Comparison of ENCODE assay signal across 7 cellular contexts in the genomic region with DNA sequence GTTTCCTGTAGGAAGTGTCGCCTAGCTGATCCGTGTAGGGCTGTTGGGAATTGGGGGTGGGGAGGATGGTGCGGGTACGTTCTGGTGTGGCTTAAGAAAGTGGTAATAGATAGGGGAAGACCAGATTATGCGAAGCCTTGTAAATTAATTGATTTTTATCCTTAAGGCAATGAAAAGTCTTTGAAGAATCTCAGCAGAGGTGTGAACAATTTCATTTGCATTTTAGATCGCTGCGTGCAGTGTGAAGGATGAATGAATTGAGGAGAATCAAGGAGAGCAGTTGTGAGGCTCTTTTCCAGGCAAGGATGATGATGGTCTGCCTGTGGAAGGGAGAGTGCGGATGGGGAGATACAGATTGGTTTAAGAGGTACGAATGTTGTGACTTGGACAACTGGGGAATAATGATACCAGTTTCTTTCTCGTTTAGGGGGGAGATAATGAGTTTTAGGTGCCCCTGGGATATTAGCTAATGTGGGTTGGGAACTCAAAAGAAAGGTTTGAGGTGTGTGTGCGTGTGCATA. TPM values are rescaled to one million over a fixed set of nuclear protein-coding genes. Genes with fewer than 3 reads are reported as not detected.
DNase-seq lines count a peak whose midpoint lies in the region; ATAC-seq, FAIRE-seq and TF ChIP-seq lines count a peak whose summit lies in the region.

No MANE protein-coding gene starts in this region.

- FAIRE-seq in D721Med (lab: Jason Lieb, UNC), result no peak

- POLR2A ChIA-PET in OCI-LY7 (lab: Charles Lee), result interaction anchor here (0.5 to 2.0 kb wide), 7 partner anchors 12 to 142 kb away, joined by 3 to 10 read pairs (median 3); a partner anchor contains a TSS

- H3K9me3 ChIP-seq in OCI-LY7 (ENCODE audit: low read length) (no peaks in the 10 kb centered on the region), stomach smooth muscle (ENCODE audit: control insufficient read depth in 2 of 2, low read length in 2 of 2) (no peaks in the 10 kb centered on the region)

- BruUV-seq in OCI-LY7 (replicated peaks; lab: Mats Ljungman, UMichigan), result TSS peak; percentile 68

- H3K79me2 ChIP-seq in OCI-LY7 (ENCODE audit: insufficient read depth, low read depth, low read length), result peaks cover 28% of the 10 kb centered on the region; the same call in 1 of the 2 replicates

- DNase-seq in OCI-LY7 (ENCODE audit: low spot score) (no peak), foreskin keratinocyte (no peak), DMS 273 (lab: John Stamatoyannopoulos, UW; ENCODE audit: unreplicated experiment) (no peak), hippocampal formation (lab: John Stamatoyannopoulos, UW) (no peak), D721Med (ENCODE audit: insufficient read length, low spot score) (no peak)

- H3K27ac ChIP-seq in OCI-LY7 (ENCODE audit: low read depth, low read length, poor library complexity, severe bottlenecking) (peak overlapping the region; percentile 70), foreskin keratinocyte (peak overlapping the region; percentile 97), stomach smooth muscle (ENCODE audit: low read length) (peak overlapping the region; percentile 93)

- H3K4me1 ChIP-seq in OCI-LY7 (ENCODE audit: insufficient read depth, low read length, poor library complexity, severe bottlenecking) (peaks cover 34% of the 10 kb centered on the region), foreskin keratinocyte (peaks cover 10% of the 10 kb centered on the region), stomach smooth muscle (ENCODE audit: control insufficient read depth, insufficient read depth, low read length) (peaks cover 14% of the 10 kb centered on the region)

- intact Hi-C loops in OCI-LY7 (cut with micrococcal nuclease; ENCODE audit: unreplicated experiment), result no loop called here

- CTCF ChIA-PET in OCI-LY7 (lab: Charles Lee; ENCODE audit: unreplicated experiment), result interaction anchor here (0.6 to 1.4 kb wide), 5 partner anchors 16 to 1001 kb away, joined by 3 to 4 read pairs (median 3); a partner anchor contains a TSS

- H3K27me3 ChIP-seq in foreskin keratinocyte (no peaks in the 10 kb centered on the region), stomach smooth muscle (ENCODE audit: control insufficient read depth in 1 of 2, insufficient read depth in 2 of 2, low read length in 2 of 2) (no peaks in the 10 kb centered on the region)

- H4K20me1 ChIP-seq in OCI-LY7 (ENCODE audit: insufficient read depth, low read length), result no peaks in the 10 kb centered on the region

- H3K4me3 ChIP-seq in OCI-LY7 (ENCODE audit: low read depth, low read length, poor library complexity, severe bottlenecking) (peak overlapping the region; percentile 86), stomach smooth muscle (ENCODE audit: low read length in 2 of 2) (peak overlapping the region; percentile 88 to 99)

- H3K9ac ChIP-seq in stomach smooth muscle (ENCODE audit: low read length in 2 of 2), result peak overlapping the region; percentile 89 to 98

- ATAC-seq in GM21825 (IDR thresholded peaks at IDR 0.05; ENCODE audit: unreplicated experiment) (peak; percentile 14), foreskin keratinocyte (peak; percentile 9)

- peak overlapping the region; percentile 93 for H2AFZ ChIP-seq in OCI-LY7 (ENCODE audit: low read length)

- peak overlapping the region; percentile 85 for H3K4me2 ChIP-seq in OCI-LY7 (ENCODE audit: low read length)

- H3K9me2 ChIP-seq in OCI-LY7 (ENCODE audit: insufficient read depth, low read length), result no peaks in the 10 kb centered on the region

- H3K36me3 ChIP-seq in OCI-LY7 (ENCODE audit: insufficient read depth, low read length) (peaks cover 25% of the 10 kb centered on the region), stomach smooth muscle (ENCODE audit: control insufficient read depth in 2 of 2, insufficient read depth in 2 of 2, low read length in 2 of 2) (peaks cover 10 to 11% of the 10 kb centered on the region in 2 donors)

- TF ChIP-seq CTCF in OCI-LY7 (conservative IDR thresholded peaks at IDR 0.05; ENCODE audit: low read length) (no peak), foreskin keratinocyte (conservative IDR thresholded peaks at IDR 0.05) (no peak), D721Med (IDR thresholded peaks at IDR 0.05; ENCODE audit: insufficient read depth, missing control alignments) (no peak)

RNA-seq across cellular contexts. Expression of a gene that starts 0.8 kb away (rescaled TPM):
- 21.1 and 28.5 TPM in 2 replicates for total RNA-seq in OCI-LY7 (2014; rRNA removed; shearing (Covaris generic))
- total RNA-seq in OCI-LY7 (2022), result 36.9 and 41.9 TPM in 2 replicates
- total RNA-seq in foreskin keratinocyte, result 28.0 and 30.4 TPM in 2 replicates
- 32.5 and 33.5 TPM in 2 replicates for polyA plus RNA-seq in foreskin keratinocyte

RNA-seq across cellular contexts. Expression of a gene that starts 15.4 kb away (rescaled TPM):
- 30.2 and 42.7 TPM in 2 replicates for total RNA-seq in OCI-LY7 (2014; rRNA removed; shearing (Covaris generic))
- total RNA-seq in OCI-LY7 (2022), result 46.5 and 53.1 TPM in 2 replicates
- total RNA-seq in foreskin keratinocyte, result 40.5 and 45.9 TPM in 2 replicates
- 46.1 and 46.3 TPM in 2 replicates for polyA plus RNA-seq in foreskin keratinocyte

RNA-seq across cellular contexts. Expression of a gene that starts 15.4 kb away (rescaled TPM):
- 52.7 and 55.6 TPM in 2 replicates for total RNA-seq in OCI-LY7 (2014; rRNA removed; shearing (Covaris generic))
- total RNA-seq in OCI-LY7 (2022) (79.5 and 95.3 TPM in 2 replicates), foreskin keratinocyte (105 and 127 TPM in 2 replicates)
- polyA plus RNA-seq in foreskin keratinocyte, result 251 and 255 TPM in 2 replicates

RNA-seq across cellular contexts. Expression of a gene that starts 20.5 kb away (rescaled TPM):
- 61.2 and 87.7 TPM in 2 replicates for total RNA-seq in OCI-LY7 (2014; rRNA removed; shearing (Covaris generic))
- total RNA-seq in OCI-LY7 (2022) (79.4 and 80.9 TPM in 2 replicates), foreskin keratinocyte (53.2 and 53.6 TPM in 2 replicates)
- 69.9 and 74.7 TPM in 2 replicates for polyA plus RNA-seq in foreskin keratinocyte

RNA-seq across cellular contexts. Expression of a gene that starts 26.0 kb away (rescaled TPM):
- total RNA-seq in OCI-LY7 (2014; rRNA removed; shearing (Covaris generic)), result 18.4 and 19.6 TPM in 2 replicates
- 29.5 and 34.0 TPM in 2 replicates for total RNA-seq in OCI-LY7 (2022)
- 12.2 and 14.1 TPM in 2 replicates for total RNA-seq in foreskin keratinocyte
- polyA plus RNA-seq in foreskin keratinocyte, result 19.9 and 22.2 TPM in 2 replicates
